Comparison of ENCODE assay signal across 8 cellular contexts in the genomic region with DNA sequence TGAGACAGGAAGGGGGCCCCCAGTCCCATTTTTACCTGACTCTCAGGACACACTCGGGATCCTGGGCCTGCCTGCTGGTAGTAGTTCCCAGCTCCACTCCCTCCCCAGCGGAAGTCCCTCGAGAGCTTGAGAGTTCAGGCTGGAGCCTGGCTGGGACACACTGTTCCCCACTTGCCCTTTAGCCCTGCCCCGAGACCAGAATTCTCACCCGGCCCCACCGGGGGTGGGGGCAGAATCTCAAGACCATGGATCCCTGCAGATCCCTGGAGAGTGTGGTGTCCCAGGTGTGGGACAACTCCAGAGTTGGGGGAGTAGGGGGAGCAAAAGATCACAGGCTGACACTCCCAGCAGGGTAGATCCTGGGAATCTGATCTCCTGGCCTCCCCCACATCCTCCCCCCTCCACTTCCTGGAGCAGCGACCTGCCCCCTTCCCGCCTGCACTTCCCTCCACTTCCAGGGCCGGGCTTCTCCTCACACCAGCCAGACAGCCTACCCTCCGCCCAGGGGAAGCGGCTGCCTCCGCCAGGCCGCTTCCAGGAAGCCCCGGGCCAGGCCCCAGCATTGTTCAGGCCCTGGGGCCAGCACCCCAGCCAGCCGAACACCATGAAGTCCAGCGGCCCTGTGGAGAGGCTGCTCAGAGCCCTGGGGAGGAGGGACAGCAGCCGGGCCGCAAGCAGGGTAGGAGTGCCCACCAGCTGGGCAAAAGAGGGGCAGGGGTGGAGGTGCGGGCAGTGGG. TPM values are rescaled to one million over a fixed set of nuclear protein-coding genes. Genes with fewer than 3 reads are reported as not detected.
DNase-seq lines count a peak whose midpoint lies in the region; ATAC-seq and TF ChIP-seq lines count a peak whose summit lies in the region.

A gene with protein sequence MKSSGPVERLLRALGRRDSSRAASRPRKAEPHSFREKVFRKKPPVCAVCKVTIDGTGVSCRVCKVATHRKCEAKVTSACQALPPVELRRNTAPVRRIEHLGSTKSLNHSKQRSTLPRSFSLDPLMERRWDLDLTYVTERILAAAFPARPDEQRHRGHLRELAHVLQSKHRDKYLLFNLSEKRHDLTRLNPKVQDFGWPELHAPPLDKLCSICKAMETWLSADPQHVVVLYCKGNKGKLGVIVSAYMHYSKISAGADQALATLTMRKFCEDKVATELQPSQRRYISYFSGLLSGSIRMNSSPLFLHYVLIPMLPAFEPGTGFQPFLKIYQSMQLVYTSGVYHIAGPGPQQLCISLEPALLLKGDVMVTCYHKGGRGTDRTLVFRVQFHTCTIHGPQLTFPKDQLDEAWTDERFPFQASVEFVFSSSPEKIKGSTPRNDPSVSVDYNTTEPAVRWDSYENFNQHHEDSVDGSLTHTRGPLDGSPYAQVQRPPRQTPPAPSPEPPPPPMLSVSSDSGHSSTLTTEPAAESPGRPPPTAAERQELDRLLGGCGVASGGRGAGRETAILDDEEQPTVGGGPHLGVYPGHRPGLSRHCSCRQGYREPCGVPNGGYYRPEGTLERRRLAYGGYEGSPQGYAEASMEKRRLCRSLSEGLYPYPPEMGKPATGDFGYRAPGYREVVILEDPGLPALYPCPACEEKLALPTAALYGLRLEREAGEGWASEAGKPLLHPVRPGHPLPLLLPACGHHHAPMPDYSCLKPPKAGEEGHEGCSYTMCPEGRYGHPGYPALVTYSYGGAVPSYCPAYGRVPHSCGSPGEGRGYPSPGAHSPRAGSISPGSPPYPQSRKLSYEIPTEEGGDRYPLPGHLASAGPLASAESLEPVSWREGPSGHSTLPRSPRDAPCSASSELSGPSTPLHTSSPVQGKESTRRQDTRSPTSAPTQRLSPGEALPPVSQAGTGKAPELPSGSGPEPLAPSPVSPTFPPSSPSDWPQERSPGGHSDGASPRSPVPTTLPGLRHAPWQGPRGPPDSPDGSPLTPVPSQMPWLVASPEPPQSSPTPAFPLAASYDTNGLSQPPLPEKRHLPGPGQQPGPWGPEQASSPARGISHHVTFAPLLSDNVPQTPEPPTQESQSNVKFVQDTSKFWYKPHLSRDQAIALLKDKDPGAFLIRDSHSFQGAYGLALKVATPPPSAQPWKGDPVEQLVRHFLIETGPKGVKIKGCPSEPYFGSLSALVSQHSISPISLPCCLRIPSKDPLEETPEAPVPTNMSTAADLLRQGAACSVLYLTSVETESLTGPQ (N-terminal part only) (plus strand): TSS at position 484 of the 737 bp plus-strand sequence. CDS start 121 bp downstream, at position 605.

- no peaks in the 10 kb centered on the region for H3K36me3 Mint-ChIP-seq in activated naive CD4-positive, alpha-beta T cell treated with anti-CD3 and anti-CD28 coated beads for 36 hours (ENCODE audit: low read depth)

- H3K9ac ChIP-seq in duodenal mucosa (ENCODE audit: low read depth in 1 of 2, low read length in 2 of 2): peak within 1 kb of the TSS; percentile 75 to 80

- H3K36me3 ChIP-seq in duodenal mucosa (ENCODE audit: control insufficient read depth in 1 of 2, insufficient read depth in 2 of 2, low read length in 2 of 2) (no peaks in the 10 kb centered on the region), testis (ENCODE audit: low read depth, missing control alignments) (no peaks in the 10 kb centered on the region)

- peaks cover 4% of the 10 kb centered on the region for H3K27me3 Mint-ChIP-seq in activated naive CD4-positive, alpha-beta T cell treated with anti-CD3 and anti-CD28 coated beads for 36 hours (ENCODE audit: low read depth)

- H3K4me1 ChIP-seq in duodenal mucosa (ENCODE audit: control insufficient read depth in 1 of 2, insufficient read depth in 2 of 2, low read length in 2 of 2): peaks cover 72 to 77% of the 10 kb centered on the region in 2 donors
- H3K4me1 ChIP-seq in testis: peaks cover 79% of the 10 kb centered on the region

- TF ChIP-seq POLR2A in lower leg skin (IDR thresholded peaks at IDR 0.05) (peak in 1 of 2 donors; percentile 6), testis (IDR thresholded peaks at IDR 0.05) (no peak)

- CTCF ChIA-PET in activated naive CD4-positive, alpha-beta T cell treated with anti-CD3 and anti-CD28 coated beads for 36 hours (lab: Charles Lee): interaction anchor here (1.1 kb wide), 1 partner anchor 10 kb away, joined by 3 read pairs; no protein-coding TSS in a partner anchor

- ATAC-seq in GM19467 (IDR thresholded peaks at IDR 0.05; ENCODE audit: unreplicated experiment): no peak

- intact Hi-C loops in lower leg skin (cut with DNase I; ENCODE audit: low total_unique reads) (no loop called here), testis (cut with DNase I; ENCODE audit: low total_unique reads) (no loop called here)
- intact Hi-C loops in activated naive CD4-positive, alpha-beta T cell treated with anti-CD3 and anti-CD28 coated beads for 36 hours (cut with micrococcal nuclease): loop anchor here (5.0 kb wide), 1 partner anchor 133 kb away; a partner anchor contains a TSS

- H3K9me3 Mint-ChIP-seq in activated naive CD4-positive, alpha-beta T cell treated with anti-CD3 and anti-CD28 coated beads for 36 hours: no peaks in the 10 kb centered on the region

- H3K27me3 ChIP-seq in duodenal mucosa (ENCODE audit: control insufficient read depth in 1 of 2, insufficient read depth in 2 of 2, low read length in 2 of 2) (no peaks in the 10 kb centered on the region), testis (no peaks in the 10 kb centered on the region)

- no peak within 1 kb of the TSS for H3K4me3 Mint-ChIP-seq in activated naive CD4-positive, alpha-beta T cell treated with anti-CD3 and anti-CD28 coated beads for 36 hours

- H3K27ac Mint-ChIP-seq in activated naive CD4-positive, alpha-beta T cell treated with anti-CD3 and anti-CD28 coated beads for 36 hours: no peak within 1 kb of the TSS

- peak within 1 kb of the TSS; percentile 94 for H3K27ac ChIP-seq in duodenal mucosa (ENCODE audit: low read depth, low read length)
- peak within 1 kb of the TSS; percentile 89 to 92 for H3K27ac ChIP-seq in testis

- H3K9me3 ChIP-seq in duodenal mucosa (ENCODE audit: control insufficient read depth in 1 of 2, low read length in 2 of 2) (no peaks in the 10 kb centered on the region), testis (no peaks in the 10 kb centered on the region)

- DNase-seq in DMS 273 treated with DMSO at 0.1 percent for 48 hours (lab: John Stamatoyannopoulos, UW) (peak; percentile 17), NCI-H226 (peak; percentile 77), lower leg skin (ENCODE audit: low spot score in 2 of 2) (peak; percentile 85 to 97), testis (peak; percentile 85), cerebellar nuclear complex (lab: John Stamatoyannopoulos, UW) (no peak)
- DNase-seq in activated naive CD4-positive, alpha-beta T cell treated with anti-CD3 and anti-CD28 coated beads for 36 hours: no peak

- TF ChIP-seq CTCF in lower leg skin (IDR thresholded peaks at IDR 0.05): no peak
- TF ChIP-seq CTCF in testis (IDR thresholded peaks at IDR 0.05): no peak

- H3K4me3 ChIP-seq in duodenal mucosa (ENCODE audit: low read depth in 1 of 2, low read length in 2 of 2) (peak within 1 kb of the TSS; percentile 64 to 65), lower leg skin (ENCODE audit: low read depth, poor library complexity, severe bottlenecking) (peak within 1 kb of the TSS; percentile 48), testis (peak within 1 kb of the TSS; percentile 67 to 71)

- peaks cover 34% of the 10 kb centered on the region for H3K4me1 Mint-ChIP-seq in activated naive CD4-positive, alpha-beta T cell treated with anti-CD3 and anti-CD28 coated beads for 36 hours (ENCODE audit: low read depth)

- 39 to 48% methylated on average over 19 of the region's 19 CpGs for WGBS in lower leg skin, 2 donors
- WGBS in testis, 2 donors: 20 to 23% methylated on average over 9 to 19 of the region's 19 CpGs

RNA-seq across cellular contexts. Expression of the gene that starts here (rescaled TPM):
- total RNA-seq in lower leg skin (10 to 100 TPM; 21.8 to 87.1 (median 65.9) TPM), testis (100 to 1,000 TPM; 108 to 138 TPM)
- 47.0 TPM for polyA plus RNA-seq in testis (ENCODE audit: insufficient read depth, low read depth, low replicate concordance)
- total RNA-seq in activated naive CD4-positive, alpha-beta T cell treated with anti-CD3 and anti-CD28 coated beads for 36 hours: under 1 TPM; 0.37 to 0.67 TPM

Comparison
In these comparisons a context has a peak if more than half of its experiments do, and no peak if none do; other contexts are left out.
1. RNA of the gene that starts here (total RNA-seq): 108 to 138 TPM in testis and 21.8 to 87.1 TPM in lower leg skin; 0.37 to 0.67 TPM in activated naive CD4-positive, alpha-beta T cell treated with anti-CD3 and anti-CD28 coated beads for 36 hours; every median in the first group is over 10 times any median in the second.
2. DNase-seq: peak in DMS 273 treated with DMSO at 0.1 percent for 48 hours (single experiment), NCI-H226 (single experiment), lower leg skin (2 of 2) and testis (single experiment); none in activated naive CD4-positive, alpha-beta T cell treated with anti-CD3 and anti-CD28 coated beads for 36 hours (single experiment) and cerebellar nuclear complex (0 of 2).
3. Peak in every context shown above with its lines, with median percentiles within 50 percentile points of each other: H3K4me3 ChIP-seq.